Comparison of ENCODE assay signal across 32 cellular contexts in genomic region chr17:61423967-61424649, GRCh38. TPM values are rescaled to one million over a fixed set of nuclear protein-coding genes. Genes with fewer than 3 reads are reported as not detected.
"Had no signal": no experiment of that assay in that cellular context is flagged by ENCODE, and none has a peak within 500 bp of the region (broad histone marks: within the 10 kb centered on the region; RNA-seq: fewer than 3 reads in every experiment).

No MANE protein-coding gene starts in this region.

- ATAC-seq: activated CD4-positive, alpha-beta T cell treated with anti-CD3 and anti-CD28 coated beads for 36 hours; activated CD4-positive, CD25-positive, alpha-beta regulatory T cell treated with anti-CD3 and anti-CD28 coated beads, Interleukin-2, amount 50 U/mL, for 24 hours; activated CD8-positive, alpha-beta T cell treated with anti-CD3 and anti-CD28 coated beads, Interleukin-2, amount 10 ng/mL, durations not matched to agents 7 days and 5 days; activated naive CD4-positive, alpha-beta T cell treated with anti-CD3 and anti-CD28 coated beads, Interleukin-2, amount 50 U/mL, for 72 hours; PC-3; WTC11 had no signal

- H3K9me3 ChIP-seq: MG63, Peyer's patch, SJSA1, SK-N-SH had no signal

- H3K4me2 ChIP-seq: SK-N-SH had no signal

- H3K27ac ChIP-seq: Peyer's patch, SJSA1 had no signal

- H3K9ac ChIP-seq: SK-N-SH had no signal

- H3K9me2 ChIP-seq: SK-N-SH had no signal

- H3K36me3 ChIP-seq: MG63, Peyer's patch, SJSA1 had no signal

- H3K4me1 ChIP-seq: Peyer's patch had no signal

- H3K4me3 ChIP-seq: MG63, Peyer's patch, SJSA1 had no signal

- H3K27me3 ChIP-seq: Peyer's patch had no signal

- DNase-seq: activated CD4-positive, alpha-beta T cell treated with anti-CD3 and anti-CD28 coated beads for 36 hours; activated CD4-positive, alpha-beta T cell treated with anti-CD3 and anti-CD28 coated beads, Interleukin-2, amount 10 ng/mL, durations not matched to agents 7 days and 5 days; activated CD4-positive, alpha-beta T cell treated with anti-CD3 and anti-CD28 coated beads, Interleukin-2, amount 50 U/mL, for 48 hours; activated CD8-positive, alpha-beta T cell treated with anti-CD3 and anti-CD28 coated beads, Interleukin-2, amount 10 ng/mL, durations not matched to agents 7 days and 5 days; activated gamma-delta T cell treated with Interleukin-2 at 50 U/mL for 16 hours; activated naive CD4-positive, alpha-beta T cell treated with anti-CD3 and anti-CD28 coated beads for 36 hours; activated T-cell treated with anti-CD3 and anti-CD28 coated beads, Interleukin-2, amount 50 U/mL, for 24 hours; anterior cingulate cortex; caudate nucleus; cerebellar nuclear complex; Kasumi-1; MG63; NCI-H1048; NCI-H1105 treated with DMSO at 0.1 percent for 48 hours; NCI-H1436; NCI-H1694; NCI-H2029; NCI-H2171; NCI-H524 treated with DMSO at 0.1 percent for 48 hours; NCI-H748 treated with DMSO at 0.1 percent for 48 hours; NK-92 treated with Interleukin-12 subunit alpha and Interleukin-12 subunit beta, amount 100 ng/mL, for 24 hours; PC-3; Peyer's patch; RPMI8226; SHP77 treated with DMSO at 0.1 percent for 48 hours; SK-N-SH had no signal

RNA-seq across cellular contexts. Expression of gene TBX2, which starts 24.5 kb away (rescaled TPM):
- total RNA-seq: activated CD4-positive, alpha-beta T cell treated with anti-CD3 and anti-CD28 coated beads for 36 hours; activated CD4-positive, alpha-beta T cell treated with anti-CD3 and anti-CD28 coated beads, Interleukin-2, amount 10 ng/mL, durations not matched to agents 7 days and 5 days; activated CD8-positive, alpha-beta T cell treated with anti-CD3 and anti-CD28 coated beads, Interleukin-2, amount 10 ng/mL, durations not matched to agents 7 days and 5 days; activated naive CD4-positive, alpha-beta T cell treated with anti-CD3 and anti-CD28 coated beads for 36 hours; activated naive CD4-positive, alpha-beta T cell treated with anti-CD3 and anti-CD28 coated beads, Interleukin-2, amount 50 U/mL, for 72 hours had no signal

RNA-seq across cellular contexts. Expression of gene TBX4, which starts 28.1 kb away (rescaled TPM):
- total RNA-seq: activated CD4-positive, alpha-beta T cell treated with anti-CD3 and anti-CD28 coated beads for 36 hours; activated CD4-positive, alpha-beta T cell treated with anti-CD3 and anti-CD28 coated beads, Interleukin-2, amount 10 ng/mL, durations not matched to agents 7 days and 5 days; activated CD8-positive, alpha-beta T cell treated with anti-CD3 and anti-CD28 coated beads, Interleukin-2, amount 10 ng/mL, durations not matched to agents 7 days and 5 days; activated naive CD4-positive, alpha-beta T cell treated with anti-CD3 and anti-CD28 coated beads for 36 hours; activated naive CD4-positive, alpha-beta T cell treated with anti-CD3 and anti-CD28 coated beads, Interleukin-2, amount 50 U/mL, for 72 hours; activated T-helper 2 cell treated with anti-CD3 and anti-CD28 coated beads, Interferon-gamma antibody, Interleukin-2, Interleukin-4, amounts not matched to agents 10 μg/mL and 5 μg/mL and 100 μg/mL, durations not matched to agents 14 hours and 24 hours and 36 hours; bronchial epithelial cell; PC-3; Peyer's patch; WTC11 had no signal
